1 cellular context compared by ENCODE assay signal in the genomic region with DNA sequence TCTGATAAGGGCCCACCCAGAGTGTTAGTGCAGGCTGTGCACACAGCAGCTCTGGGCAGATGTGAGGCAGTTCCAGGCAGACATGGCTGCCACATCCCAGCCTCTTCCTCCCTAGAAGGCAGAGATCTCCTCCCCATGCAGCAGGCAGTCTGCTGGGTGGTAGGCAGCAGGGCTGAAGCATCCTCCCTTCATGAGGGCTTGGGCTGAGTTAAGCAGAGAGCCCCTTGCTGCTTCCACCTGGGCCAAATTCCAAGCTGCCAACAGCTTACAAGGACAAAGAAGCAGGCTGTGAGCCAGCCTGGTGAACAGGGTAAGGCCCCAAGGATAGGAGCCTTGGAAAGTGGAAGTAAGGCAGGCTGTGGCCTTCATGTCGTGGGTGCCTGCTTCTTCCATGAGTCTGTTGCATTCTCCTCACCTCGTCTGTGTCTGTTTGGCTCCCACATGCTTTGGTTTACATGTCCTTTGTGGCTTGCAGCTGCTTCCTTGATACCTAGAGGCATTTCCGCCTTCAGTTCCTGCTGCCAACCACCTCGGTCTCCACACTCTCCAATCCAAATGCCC.
TF ChIP-seq lines count a peak whose summit lies in the region.

No MANE protein-coding gene starts in this region.

TF ChIP-seq in endothelial cell of umbilical vein, 7 proteins besides CTCF, POLR2A, EP300 and RAD21:
- TF ChIP-seq POLR2AphosphoS5 (IDR thresholded peaks at IDR 0.05; ENCODE audit: insufficient read depth, low read depth, low read length), result no peak
- TF ChIP-seq GATA2 (IDR thresholded peaks at IDR 0.05; ENCODE audit: insufficient read depth, insufficient read length, low read depth, low read length), result no peak
- TF ChIP-seq MYC (IDR thresholded peaks at IDR 0.05; ENCODE audit: low read depth, low read length), result no peak
- TF ChIP-seq, protein P1, sequence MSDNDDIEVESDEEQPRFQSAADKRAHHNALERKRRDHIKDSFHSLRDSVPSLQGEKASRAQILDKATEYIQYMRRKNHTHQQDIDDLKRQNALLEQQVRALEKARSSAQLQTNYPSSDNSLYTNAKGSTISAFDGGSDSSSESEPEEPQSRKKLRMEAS (IDR thresholded peaks at IDR 0.05; ENCODE audit: insufficient read depth, insufficient read length), result no peak
- no peak for TF ChIP-seq JUN (IDR thresholded peaks at IDR 0.05; ENCODE audit: borderline replicate concordance, insufficient read depth, insufficient read length, low read depth)
- TF ChIP-seq EZH2 (IDR thresholded peaks at IDR 0.05; ENCODE audit: borderline replicate concordance, low read depth, low read length, severe bottlenecking), result no peak
- no peak for TF ChIP-seq FOS (IDR thresholded peaks at IDR 0.05; ENCODE audit: borderline replicate concordance, insufficient read depth, low read length)
